24 cellular contexts compared by ENCODE assay signal in the genomic region with DNA sequence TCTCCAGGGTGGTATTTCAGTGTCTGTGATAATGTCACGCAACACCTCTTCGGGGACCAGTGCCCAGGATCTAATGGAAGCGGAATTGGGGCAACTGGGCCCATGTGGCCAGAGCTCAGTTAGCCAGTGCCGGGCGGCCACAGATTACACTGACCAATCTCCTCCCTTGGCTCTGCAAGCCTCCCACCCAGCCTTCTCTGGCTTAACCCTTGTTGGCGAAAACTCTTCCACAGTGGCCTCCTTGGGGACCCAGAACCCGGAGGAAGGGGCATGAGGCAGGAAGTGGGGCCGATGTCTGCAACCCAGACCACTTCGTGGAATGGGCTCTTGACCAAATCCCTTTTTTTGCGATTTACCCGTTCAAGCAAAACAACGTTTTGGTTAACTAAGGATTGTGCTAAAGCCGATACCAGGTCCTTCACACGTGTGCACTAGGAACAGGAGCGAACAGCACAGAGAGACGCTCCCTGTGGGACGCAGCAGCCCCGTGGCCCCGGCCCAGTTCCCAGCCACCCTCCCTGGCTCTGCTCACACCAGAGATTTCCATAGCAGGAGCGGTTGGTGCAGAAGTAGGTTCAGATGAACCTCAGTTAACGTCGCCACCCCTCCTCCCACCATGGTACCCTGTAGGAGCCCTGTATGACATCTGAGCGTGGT. TPM values are rescaled to one million over a fixed set of nuclear protein-coding genes. Genes with fewer than 3 reads are reported as not detected.
A peak's percentile ranks its signal among the peaks of the same experiment; 100 is the strongest.
DNase-seq lines count a peak whose midpoint lies in the region; ATAC-seq and TF ChIP-seq lines count a peak whose summit lies in the region.
"Had no signal": no experiment of that assay in that cellular context is flagged by ENCODE, and none has a peak within 500 bp of the region (broad histone marks: within the 10 kb centered on the region; RNA-seq: fewer than 3 reads in every experiment).

No MANE protein-coding gene starts in this region.

- POLR2A ChIA-PET in RWPE1 (lab: Yijun Ruan, JAX; ENCODE audit: low non-redundant PET) = no interaction called here

- DNase-seq in activated naive CD8-positive, alpha-beta T cell treated with anti-CD3 and anti-CD28 coated beads for 36 hours = no peak
- DNase-seq in RWPE1 (ENCODE audit: low spot score) (no peak), left lobe of liver (ENCODE audit: low spot score) (no peak), thoracic aorta (ENCODE audit: low spot score) (no peak), NCI-H2196 (lab: John Stamatoyannopoulos, UW; ENCODE audit: unreplicated experiment) (no peak)
- DNase-seq in activated CD8-positive, alpha-beta memory T cell treated with anti-CD3 and anti-CD28 coated beads, Interleukin-2, amount 10 ng/mL, durations not matched to agents 7 days and 5 days = no peak
- DNase-seq: activated CD4-positive, alpha-beta T cell treated with anti-CD3 and anti-CD28 coated beads for 1 hour; activated CD8-positive, alpha-beta T cell treated with anti-CD3 and anti-CD28 coated beads for 36 hours; activated gamma-delta T cell; activated T-cell treated with anti-CD3 and anti-CD28 coated beads for 4 hours; amygdala; DND-41; GM23248; NCI-H146; NCI-H524; small intestine; stimulated activated CD4-positive, alpha-beta T cell treated with anti-CD3 and anti-CD28 coated beads, Interleukin-2, amount 100 ng/mL, for 24 hours; T-helper 1 cell had no signal

- H3K4me1 ChIP-seq in thoracic aorta (ENCODE audit: control insufficient read depth in 1 of 2, low read depth in 2 of 2) = peaks cover 19 to 57% of the 10 kb centered on the region in 2 donors
- H3K4me1 ChIP-seq: prostate gland had no signal

- no peaks in the 10 kb centered on the region for H3K9me3 Mint-ChIP-seq in activated naive CD8-positive, alpha-beta T cell (ENCODE audit: low read depth)
- H3K9me3 Mint-ChIP-seq in activated naive CD8-positive, alpha-beta T cell treated with anti-CD3 and anti-CD28 coated beads for 36 hours = no peaks in the 10 kb centered on the region
- H3K9me3 Mint-ChIP-seq in activated CD8-positive, alpha-beta memory T cell treated with anti-CD3 and anti-CD28 coated beads, Interleukin-2, amount 10 ng/mL, durations not matched to agents 7 days and 5 days (ENCODE audit: low read depth) = no peaks in the 10 kb centered on the region
- H3K9me3 Mint-ChIP-seq: activated CD8-positive, alpha-beta T cell treated with anti-CD3 and anti-CD28 coated beads for 36 hours; stimulated activated effector memory CD8-positive, alpha-beta T cell treated with anti-CD3 and anti-CD28 coated beads, Interleukin-12 subunit alpha, Interleukin-12 subunit beta, amount 100 ng/mL, for 72 hours had no signal

- peaks cover 33% of the 10 kb centered on the region for H3K36me3 ChIP-seq in thoracic aorta
- H3K36me3 ChIP-seq: cardiac muscle cell had no signal

- peaks cover 1% of the 10 kb centered on the region for H3K36me3 Mint-ChIP-seq in activated naive CD8-positive, alpha-beta T cell
- H3K36me3 Mint-ChIP-seq in activated naive CD8-positive, alpha-beta T cell treated with anti-CD3 and anti-CD28 coated beads for 36 hours = peaks cover 4% of the 10 kb centered on the region
- H3K36me3 Mint-ChIP-seq in activated CD8-positive, alpha-beta memory T cell treated with anti-CD3 and anti-CD28 coated beads, Interleukin-2, amount 10 ng/mL, durations not matched to agents 7 days and 5 days = no peaks in the 10 kb centered on the region

- peak; percentile 7 for ATAC-seq in left lobe of liver
- no peak for ATAC-seq in thoracic aorta (ENCODE audit: insufficient number of reproducible peaks, low FRiP score, low read depth)
- ATAC-seq in activated CD8-positive, alpha-beta memory T cell treated with anti-CD3 and anti-CD28 coated beads, Interleukin-2, amount 10 ng/mL, durations not matched to agents 7 days and 5 days = no peak
- ATAC-seq in GM18517 (IDR thresholded peaks at IDR 0.05; ENCODE audit: unreplicated experiment) = no peak
- ATAC-seq: activated CD8-positive, alpha-beta T cell treated with anti-CD3 and anti-CD28 coated beads for 36 hours; stimulated activated effector memory CD8-positive, alpha-beta T cell treated with anti-CD3 and anti-CD28 coated beads, Interleukin-12 subunit alpha, Interleukin-12 subunit beta, amount 100 ng/mL, for 72 hours had no signal

- no peak overlapping the region for H3K4me3 ChIP-seq in thoracic aorta
- H3K4me3 ChIP-seq: cardiac muscle cell, GM23248, prostate gland had no signal

- TF ChIP-seq CTCF in RWPE1 (conservative IDR thresholded peaks at IDR 0.05; ENCODE audit: low read depth) (no peak), thoracic aorta (IDR thresholded peaks at IDR 0.05) (no peak)

- H3K27ac ChIP-seq in RWPE1 (peak overlapping the region; percentile 32; the same call in 1 of the 2 replicates), thoracic aorta (peak overlapping the region; percentile 93 to 96)
- H3K27ac ChIP-seq: cardiac muscle cell, GM23248, neutrophil, prostate gland had no signal

- no peaks in the 10 kb centered on the region for H3K9me3 ChIP-seq in thoracic aorta
- H3K9me3 ChIP-seq: neutrophil, prostate gland had no signal

- peaks cover 2% of the 10 kb centered on the region for H3K4me1 Mint-ChIP-seq in activated naive CD8-positive, alpha-beta T cell (ENCODE audit: low read depth)
- no peaks in the 10 kb centered on the region for H3K4me1 Mint-ChIP-seq in activated naive CD8-positive, alpha-beta T cell treated with anti-CD3 and anti-CD28 coated beads for 36 hours
- no peaks in the 10 kb centered on the region for H3K4me1 Mint-ChIP-seq in activated CD8-positive, alpha-beta memory T cell treated with anti-CD3 and anti-CD28 coated beads, Interleukin-2, amount 10 ng/mL, durations not matched to agents 7 days and 5 days
- H3K4me1 Mint-ChIP-seq: stimulated activated effector memory CD8-positive, alpha-beta T cell treated with anti-CD3 and anti-CD28 coated beads, Interleukin-12 subunit alpha, Interleukin-12 subunit beta, amount 100 ng/mL, for 72 hours had no signal

- H3K27me3 Mint-ChIP-seq in activated naive CD8-positive, alpha-beta T cell = no peaks in the 10 kb centered on the region
- no peaks in the 10 kb centered on the region for H3K27me3 Mint-ChIP-seq in activated naive CD8-positive, alpha-beta T cell treated with anti-CD3 and anti-CD28 coated beads for 36 hours
- no peaks in the 10 kb centered on the region for H3K27me3 Mint-ChIP-seq in activated CD8-positive, alpha-beta memory T cell treated with anti-CD3 and anti-CD28 coated beads, Interleukin-2, amount 10 ng/mL, durations not matched to agents 7 days and 5 days
- H3K27me3 Mint-ChIP-seq: activated CD8-positive, alpha-beta T cell treated with anti-CD3 and anti-CD28 coated beads for 36 hours had no signal

- CTCF ChIA-PET in RWPE1 (lab: Yijun Ruan, JAX) = no interaction called here
- CTCF ChIA-PET in activated CD8-positive, alpha-beta memory T cell treated with anti-CD3 and anti-CD28 coated beads, Interleukin-2, amount 10 ng/mL, durations not matched to agents 7 days and 5 days (lab: Charles Lee) = no interaction called here

- no peaks in the 10 kb centered on the region for H3K27me3 ChIP-seq in thoracic aorta (replicated peaks; ENCODE audit: insufficient read depth)
- H3K27me3 ChIP-seq: cardiac muscle cell, neutrophil had no signal

- H3K4me3 Mint-ChIP-seq in activated naive CD8-positive, alpha-beta T cell = no peak overlapping the region
- no peak overlapping the region for H3K4me3 Mint-ChIP-seq in activated naive CD8-positive, alpha-beta T cell treated with anti-CD3 and anti-CD28 coated beads for 36 hours
- H3K4me3 Mint-ChIP-seq in activated CD8-positive, alpha-beta memory T cell treated with anti-CD3 and anti-CD28 coated beads, Interleukin-2, amount 10 ng/mL, durations not matched to agents 7 days and 5 days = no peak overlapping the region
- H3K4me3 Mint-ChIP-seq: activated CD8-positive, alpha-beta T cell treated with anti-CD3 and anti-CD28 coated beads for 36 hours; stimulated activated effector memory CD8-positive, alpha-beta T cell treated with anti-CD3 and anti-CD28 coated beads, Interleukin-12 subunit alpha, Interleukin-12 subunit beta, amount 100 ng/mL, for 72 hours had no signal

- H3K27ac Mint-ChIP-seq in activated naive CD8-positive, alpha-beta T cell = peak overlapping the region; percentile 66
- no peak overlapping the region for H3K27ac Mint-ChIP-seq in activated naive CD8-positive, alpha-beta T cell treated with anti-CD3 and anti-CD28 coated beads for 36 hours
- no peak overlapping the region for H3K27ac Mint-ChIP-seq in activated CD8-positive, alpha-beta memory T cell treated with anti-CD3 and anti-CD28 coated beads, Interleukin-2, amount 10 ng/mL, durations not matched to agents 7 days and 5 days
- H3K27ac Mint-ChIP-seq: activated CD8-positive, alpha-beta T cell treated with anti-CD3 and anti-CD28 coated beads for 36 hours; stimulated activated effector memory CD8-positive, alpha-beta T cell treated with anti-CD3 and anti-CD28 coated beads, Interleukin-12 subunit alpha, Interleukin-12 subunit beta, amount 100 ng/mL, for 72 hours had no signal

RNA-seq across cellular contexts. Expression of a gene that starts 38.2 kb away (rescaled TPM):
- 10 to 100 TPM; 13.5 to 15.1 TPM for total RNA-seq in activated naive CD8-positive, alpha-beta T cell treated with anti-CD3 and anti-CD28 coated beads for 36 hours
- total RNA-seq in left lobe of liver (23.2 TPM), thoracic aorta (10 to 100 TPM; 41.7 to 85.1 TPM)
- 10 to 100 TPM; 18.5 to 20.6 TPM for total RNA-seq in activated CD8-positive, alpha-beta memory T cell treated with anti-CD3 and anti-CD28 coated beads, Interleukin-2, amount 10 ng/mL, durations not matched to agents 7 days and 5 days
